Comparison of ENCODE assay signal across 11 cellular contexts in the genomic region with DNA sequence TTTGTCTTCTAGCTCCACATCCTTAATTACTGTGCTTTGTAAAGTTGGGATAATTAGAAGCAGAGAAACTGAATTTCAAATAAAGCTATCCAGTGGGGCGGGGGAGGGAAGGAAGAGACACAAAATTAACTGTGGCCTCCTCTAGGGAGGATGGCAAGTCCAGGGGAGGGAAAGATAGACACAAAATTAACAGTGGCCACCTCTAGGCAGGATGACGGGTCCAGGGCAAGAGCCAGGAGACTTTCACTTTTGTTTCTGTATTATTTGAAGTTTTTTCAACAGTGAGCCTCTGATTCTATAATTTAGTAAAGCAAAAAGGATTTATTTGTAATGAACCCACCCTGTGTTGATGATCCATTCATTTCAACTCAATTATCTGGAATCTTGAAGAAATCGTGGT.
DNase-seq lines count a peak whose midpoint lies in the region; ATAC-seq and TF ChIP-seq lines count a peak whose summit lies in the region.
"Had no signal": no experiment of that assay in that cellular context is flagged by ENCODE, and none has a peak within 500 bp of the region (broad histone marks: within the 10 kb centered on the region; RNA-seq: fewer than 3 reads in every experiment).

No MANE protein-coding gene starts in this region.

- H3K4me3 Mint-ChIP-seq in CD4-positive, alpha-beta T cell = peak overlapping the region; percentile 63
- peak overlapping the region; percentile 60 for H3K4me3 Mint-ChIP-seq in central memory CD8-positive, alpha-beta T cell
- peak overlapping the region; percentile 78 for H3K4me3 Mint-ChIP-seq in neural progenitor cell
- H3K4me3 Mint-ChIP-seq: T-helper 17 cell had no signal

- peak overlapping the region; percentile 69 for H2AFZ ChIP-seq in neural progenitor cell (replicated peaks)

- peak overlapping the region; percentile 67 for H3K4me2 ChIP-seq in neural progenitor cell

- H3K27ac ChIP-seq in CD4-positive, alpha-beta T cell (ENCODE audit: low read depth, low read length) = no peak overlapping the region
- no peak overlapping the region for H3K27ac ChIP-seq in HUES64 (ENCODE audit: low read depth, low read length)
- H3K27ac ChIP-seq in neural progenitor cell = no peak overlapping the region
- H3K27ac ChIP-seq: right lobe of liver had no signal

- H3K36me3 Mint-ChIP-seq in CD4-positive, alpha-beta T cell (ENCODE audit: low read depth) = no peaks in the 10 kb centered on the region
- H3K36me3 Mint-ChIP-seq in central memory CD8-positive, alpha-beta T cell (ENCODE audit: insufficient read depth) = peaks cover 2% of the 10 kb centered on the region
- H3K36me3 Mint-ChIP-seq in neural progenitor cell = no peaks in the 10 kb centered on the region

- H3K4me1 ChIP-seq in HUES64 (ENCODE audit: insufficient read depth, low read length) (peaks cover 5% of the 10 kb centered on the region; the same call in 1 of the 2 replicates), neural progenitor cell (peaks cover 7% of the 10 kb centered on the region)
- H3K4me1 ChIP-seq: right lobe of liver had no signal

- H4K20me1 ChIP-seq in neural progenitor cell (ENCODE audit: low read depth) = no peaks in the 10 kb centered on the region

- POLR2A ChIA-PET in CD4-positive, alpha-beta T cell (lab: Charles Lee) = no interaction called here

- H3K36me3 ChIP-seq in HUES64 (ENCODE audit: insufficient read depth, low read length) (no peaks in the 10 kb centered on the region), neural progenitor cell (no peaks in the 10 kb centered on the region)
- H3K36me3 ChIP-seq: MG63, right lobe of liver had no signal

- no peak overlapping the region for H3K27ac Mint-ChIP-seq in CD4-positive, alpha-beta T cell
- no peak overlapping the region for H3K27ac Mint-ChIP-seq in central memory CD8-positive, alpha-beta T cell (ENCODE audit: low read depth)
- H3K27ac Mint-ChIP-seq in neural progenitor cell = peak overlapping the region; percentile 89
- H3K27ac Mint-ChIP-seq: T-helper 17 cell had no signal

- H3K79me2 ChIP-seq in neural progenitor cell (ENCODE audit: low read depth) = no peaks in the 10 kb centered on the region

- H3K9me3 ChIP-seq in CD4-positive, alpha-beta T cell (ENCODE audit: control insufficient read depth, low read length) = no peaks in the 10 kb centered on the region
- H3K9me3 ChIP-seq in HUES64 (ENCODE audit: insufficient read depth, low read depth, low read length) = no peaks in the 10 kb centered on the region
- H3K9me3 ChIP-seq in neural progenitor cell (ENCODE audit: low read depth) = no peaks in the 10 kb centered on the region
- H3K9me3 ChIP-seq: MG63, right lobe of liver had no signal

- H3K9ac ChIP-seq in HUES64 (ENCODE audit: low read depth, low read length) = no peak overlapping the region
- H3K9ac ChIP-seq in neural progenitor cell = no peak overlapping the region

- no peak for ATAC-seq in CD4-positive, alpha-beta T cell (ENCODE audit: poor library complexity)
- no peak for ATAC-seq in central memory CD8-positive, alpha-beta T cell (replicated peaks; ENCODE audit: extremely low read depth, poor library complexity, severe bottlenecking)
- no peak for ATAC-seq in HG03025 (IDR thresholded peaks at IDR 0.05; ENCODE audit: low FRiP score, unreplicated experiment)
- ATAC-seq: T-helper 17 cell had no signal

- H3K4me1 Mint-ChIP-seq in CD4-positive, alpha-beta T cell (ENCODE audit: low read depth) = peaks cover 12% of the 10 kb centered on the region
- no peaks in the 10 kb centered on the region for H3K4me1 Mint-ChIP-seq in central memory CD8-positive, alpha-beta T cell
- H3K4me1 Mint-ChIP-seq in neural progenitor cell = peaks cover 23% of the 10 kb centered on the region

- 83% methylated on average over 3 of the region's 3 CpGs for WGBS in HUES64

- H3K27me3 Mint-ChIP-seq in CD4-positive, alpha-beta T cell = peaks cover 5% of the 10 kb centered on the region
- H3K27me3 Mint-ChIP-seq in central memory CD8-positive, alpha-beta T cell = peaks cover 11% of the 10 kb centered on the region
- H3K27me3 Mint-ChIP-seq in neural progenitor cell (ENCODE audit: insufficient read depth, low read depth) = peaks cover 3% of the 10 kb centered on the region

- no peaks in the 10 kb centered on the region for H3K27me3 ChIP-seq in CD4-positive, alpha-beta T cell (ENCODE audit: control insufficient read depth, insufficient read depth, low read length)
- no peaks in the 10 kb centered on the region for H3K27me3 ChIP-seq in HUES64 (ENCODE audit: insufficient read depth, low read length)
- peaks cover 10% of the 10 kb centered on the region for H3K27me3 ChIP-seq in neural progenitor cell
- H3K27me3 ChIP-seq: MG63, right lobe of liver had no signal

- no peak for TF ChIP-seq CTCF in CD4-positive, alpha-beta T cell (IDR thresholded peaks at IDR 0.05)
- TF ChIP-seq CTCF in neural progenitor cell (IDR thresholded peaks at IDR 0.05) = no peak

- H3K4me3 ChIP-seq in HUES64 (ENCODE audit: low read length) = peak overlapping the region; percentile 41
- H3K4me3 ChIP-seq in neural progenitor cell = peak overlapping the region; percentile 19
- H3K4me3 ChIP-seq: MG63, right lobe of liver had no signal

- CTCF ChIA-PET in CD4-positive, alpha-beta T cell (lab: Charles Lee) = no interaction called here

- intact Hi-C loops in CD4-positive, alpha-beta T cell (cut with DNase I, micrococcal nuclease) = no loop called here

- H3F3A ChIP-seq in neural progenitor cell (ENCODE audit: low read depth) = no peaks in the 10 kb centered on the region

- DNase-seq in CD4-positive, alpha-beta T cell = no peak
- DNase-seq in central memory CD8-positive, alpha-beta T cell (ENCODE audit: low spot score in 2 of 2) = no peak
- DNase-seq in neural progenitor cell (ENCODE audit: low spot score) = no peak
- no peak for DNase-seq in hypothalamus (lab: John Stamatoyannopoulos, UW)
- DNase-seq in activated effector memory CD4-positive, alpha-beta T cell treated with Interleukin-2 at 50 U/mL for 16 hours = no peak
- no peak for DNase-seq in midbrain (lab: John Stamatoyannopoulos, UW)
- DNase-seq: T-helper 17 cell had no signal

- H3K9me3 Mint-ChIP-seq in CD4-positive, alpha-beta T cell = no peaks in the 10 kb centered on the region
- no peaks in the 10 kb centered on the region for H3K9me3 Mint-ChIP-seq in central memory CD8-positive, alpha-beta T cell
- no peaks in the 10 kb centered on the region for H3K9me3 Mint-ChIP-seq in neural progenitor cell
